10 cellular contexts compared by ENCODE assay signal in the genomic region with DNA sequence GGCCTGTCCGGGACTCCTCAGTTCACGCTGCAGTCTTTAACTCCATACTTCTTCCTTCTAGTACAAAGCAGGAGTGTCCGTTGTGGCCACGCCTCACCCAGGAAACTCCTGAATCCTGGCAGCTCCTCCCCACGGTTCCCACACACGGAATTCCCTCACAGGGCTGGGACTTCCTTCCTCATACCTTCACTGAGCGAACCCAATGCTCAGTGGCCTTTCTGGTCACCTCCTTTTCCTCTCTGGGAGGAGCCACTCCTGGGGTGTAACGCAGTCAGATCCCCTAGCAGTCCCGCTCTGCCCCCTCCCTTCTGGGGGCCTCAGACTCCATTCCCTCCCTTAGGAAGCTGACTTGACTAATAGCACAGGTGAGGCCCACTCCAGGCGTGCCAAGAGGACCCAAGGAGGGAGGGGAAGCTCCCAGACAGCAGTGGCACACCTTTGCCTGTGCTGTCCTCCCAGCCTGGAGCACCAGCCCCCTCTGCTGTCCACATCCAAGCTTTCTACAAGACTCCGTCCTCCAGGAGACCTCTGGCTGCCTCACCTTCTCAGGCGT. TPM values are rescaled to one million over a fixed set of nuclear protein-coding genes. Genes with fewer than 3 reads are reported as not detected.
DNase-seq lines count a peak whose midpoint lies in the region; ATAC-seq and TF ChIP-seq lines count a peak whose summit lies in the region.
"Had no signal": no experiment of that assay in that cellular context is flagged by ENCODE, and none has a peak within 500 bp of the region (broad histone marks: within the 10 kb centered on the region; RNA-seq: fewer than 3 reads in every experiment).

SLC52A3 (minus strand) TSS at position 75 of the 553 bp plus-strand sequence. CDS start 2,726 bp downstream, outside the sequence.

- H3K4me2 ChIP-seq in DND-41 (ENCODE audit: insufficient read depth, low read length): no peak within 1 kb of the TSS

- H3K4me3 ChIP-seq in DND-41 (ENCODE audit: low read depth in 1 of 2, low read length in 2 of 2): no peak within 1 kb of the TSS
- H3K4me3 ChIP-seq in mucosa of rectum (ENCODE audit: low read length in 2 of 2): peak within 1 kb of the TSS; percentile 67 to 77
- no peak within 1 kb of the TSS for H3K4me3 ChIP-seq in vagina

- H3K4me1 Mint-ChIP-seq in activated T-helper 17 cell treated with anti-CD3 and anti-CD28 coated beads, Interleukin-2, amount 50 U/mL, for 72 hours: no peaks in the 10 kb centered on the region

- intact Hi-C loops in vagina (cut with DNase I): no loop called here

- H3K27me3 Mint-ChIP-seq in activated T-helper 17 cell treated with anti-CD3 and anti-CD28 coated beads, Interleukin-2, amount 50 U/mL, for 72 hours: peaks cover 19% of the 10 kb centered on the region

- no peaks in the 10 kb centered on the region for H3K79me2 ChIP-seq in DND-41 (ENCODE audit: insufficient read depth, low read length)

- no peak within 1 kb of the TSS for H3K9ac ChIP-seq in DND-41 (ENCODE audit: low read depth, low read length)
- H3K9ac ChIP-seq in mucosa of rectum (ENCODE audit: low read depth in 1 of 2, low read length in 2 of 2): peak within 1 kb of the TSS; percentile 63 to 73

- H3K9me3 ChIP-seq in DND-41 (ENCODE audit: insufficient read depth, low read length, severe bottlenecking) (no peaks in the 10 kb centered on the region), mucosa of rectum (ENCODE audit: control insufficient read depth in 2 of 2, low read length in 2 of 2) (no peaks in the 10 kb centered on the region), vagina (no peaks in the 10 kb centered on the region)

- H3K36me3 Mint-ChIP-seq in activated T-helper 17 cell treated with anti-CD3 and anti-CD28 coated beads, Interleukin-2, amount 50 U/mL, for 72 hours (ENCODE audit: low read depth): no peaks in the 10 kb centered on the region

- no peaks in the 10 kb centered on the region; the same call in 1 of the 2 replicates for H4K20me1 ChIP-seq in DND-41 (ENCODE audit: insufficient read depth, low read length)

- peaks cover 6% of the 10 kb centered on the region for H3K27me3 ChIP-seq in DND-41 (ENCODE audit: insufficient read depth, low read length, poor library complexity)
- no peaks in the 10 kb centered on the region for H3K27me3 ChIP-seq in mucosa of rectum (ENCODE audit: control insufficient read depth in 2 of 2, insufficient read depth in 2 of 2, low read length in 2 of 2)
- no peaks in the 10 kb centered on the region for H3K27me3 ChIP-seq in vagina

- no peaks in the 10 kb centered on the region for H3K9me3 Mint-ChIP-seq in activated T-helper 17 cell treated with anti-CD3 and anti-CD28 coated beads, Interleukin-2, amount 50 U/mL, for 72 hours

- H3K36me3 ChIP-seq in DND-41 (ENCODE audit: insufficient read depth, low read length): no peaks in the 10 kb centered on the region
- H3K36me3 ChIP-seq in mucosa of rectum (ENCODE audit: control insufficient read depth in 2 of 2, insufficient read depth in 2 of 2, low read length in 2 of 2): peaks cover 0 to 11% of the 10 kb centered on the region in 2 donors
- no peaks in the 10 kb centered on the region for H3K36me3 ChIP-seq in vagina

- no peak within 1 kb of the TSS for H3K4me3 Mint-ChIP-seq in activated T-helper 17 cell treated with anti-CD3 and anti-CD28 coated beads, Interleukin-2, amount 50 U/mL, for 72 hours

- H3K4me1 ChIP-seq in DND-41 (ENCODE audit: insufficient read depth, low read length) (no peaks in the 10 kb centered on the region), mucosa of rectum (ENCODE audit: control insufficient read depth in 2 of 2, insufficient read depth in 2 of 2, low read length in 2 of 2) (peaks cover 23 to 42% of the 10 kb centered on the region in 2 donors), vagina (no peaks in the 10 kb centered on the region)

- H3K27ac ChIP-seq in DND-41 (ENCODE audit: low read length) (no peak within 1 kb of the TSS), mucosa of rectum (ENCODE audit: low read depth in 2 of 2, low read length in 2 of 2) (peak within 1 kb of the TSS; percentile 93 to 97), vagina (no peak within 1 kb of the TSS)

- ATAC-seq in DND-41 (ENCODE audit: insufficient read depth, low read depth) (no peak), GM21529 (IDR thresholded peaks at IDR 0.05; ENCODE audit: unreplicated experiment) (no peak), HG03460 (IDR thresholded peaks at IDR 0.05; ENCODE audit: unreplicated experiment) (no peak)
- no peak for ATAC-seq in activated T-helper 17 cell treated with anti-CD3 and anti-CD28 coated beads, Interleukin-2, amount 50 U/mL, for 72 hours (replicated peaks)

- peak; percentile 46 for TF ChIP-seq CTCF in DND-41 (IDR thresholded peaks at IDR 0.05; ENCODE audit: borderline replicate concordance, extremely low read depth, low read length, poor library complexity, severe bottlenecking)
- TF ChIP-seq CTCF in vagina (IDR thresholded peaks at IDR 0.05): no peak

- H3K27ac Mint-ChIP-seq in activated T-helper 17 cell treated with anti-CD3 and anti-CD28 coated beads, Interleukin-2, amount 50 U/mL, for 72 hours: no peak within 1 kb of the TSS

- DNase-seq in DND-41: peak; percentile 16
- DNase-seq in LoVo (ENCODE audit: low spot score): peak; percentile 94
- DNase-seq in dermis blood vessel endothelial cell: peak; percentile 43
- DNase-seq in vagina (ENCODE audit: extremely low spot score in 2 of 2): no peak

- no peak for TF ChIP-seq POLR2A in vagina (IDR thresholded peaks at IDR 0.05)

- no peak within 1 kb of the TSS for H2AFZ ChIP-seq in DND-41 (ENCODE audit: low read depth, low read length)

RNA-seq across cellular contexts. Expression of gene SLC52A3, which starts in this region (rescaled TPM):
- total RNA-seq in dermis blood vessel endothelial cell (0.23 TPM in 1 of 2 replicates, not detected in the other), vagina (1.7 TPM)
- total RNA-seq in activated T-helper 17 cell treated with anti-CD3 and anti-CD28 coated beads, Interleukin-2, amount 50 U/mL, for 72 hours: not detected
- total RNA-seq: glomerular endothelial cell, LHCN-M2 had no signal

Comparison
In these comparisons a context has a peak if more than half of its experiments do, and no peak if none do; other contexts are left out.
1. Peak in DNase-seq in dermis blood vessel endothelial cell; RNA of the gene not detected or under 1 TPM.
2. DNase-seq: peak in DND-41 (single experiment) and LoVo (single experiment); none in vagina (0 of 2).
3. H3K27ac ChIP-seq: peak in mucosa of rectum (2 of 2); none in DND-41 (single experiment) and vagina (single experiment).
4. H3K4me3 ChIP-seq: peak in mucosa of rectum (2 of 2); none in DND-41 (0 of 2) and vagina (0 of 2).